ENCODE assay signal across 8 cellular contexts in genomic region chr20:36606171-36607116, GRCh38. TPM values are rescaled to one million over a fixed set of nuclear protein-coding genes. Genes with fewer than 3 reads are reported as not detected.
A peak's percentile ranks its signal among the peaks of the same experiment; 100 is the strongest.
DNase-seq lines count a peak whose midpoint lies in the region; ATAC-seq and TF ChIP-seq lines count a peak whose summit lies in the region.

No MANE protein-coding gene starts in this region.

- peak overlapping the region; percentile 93 for H3K9ac ChIP-seq in rectal smooth muscle tissue (ENCODE audit: low read length)

- ATAC-seq in GM18858 (IDR thresholded peaks at IDR 0.05; ENCODE audit: unreplicated experiment) (no peak), HG02973 (IDR thresholded peaks at IDR 0.05; ENCODE audit: unreplicated experiment) (no peak), HG03521 (IDR thresholded peaks at IDR 0.05; ENCODE audit: unreplicated experiment) (no peak)

- H3K4me3 ChIP-seq in BE2C (ENCODE audit: low read depth, low read length): peak overlapping the region; percentile 99
- H3K4me3 ChIP-seq in rectal smooth muscle tissue (ENCODE audit: low read length): peak overlapping the region; percentile 98

- TF ChIP-seq CTCF in BE2C (IDR thresholded peaks at IDR 0.05; ENCODE audit: low read depth, low read length) (no peak), VCaP (conservative IDR thresholded peaks at IDR 0.05) (no peak)

- H3K36me3 ChIP-seq in BE2C (peaks cover 31% of the 10 kb centered on the region), rectal smooth muscle tissue (ENCODE audit: control insufficient read depth, insufficient read depth, low read length) (peaks cover 13% of the 10 kb centered on the region)

- DNase-seq in BE2C: no peak
- peak; percentile 60 for DNase-seq in HT-29 (ENCODE audit: low spot score)
- DNase-seq in fibroblast of peridontal ligament (ENCODE audit: extremely low read depth): peak; percentile 28

- H3K4me1 ChIP-seq in BE2C (no peaks in the 10 kb centered on the region), rectal smooth muscle tissue (ENCODE audit: control insufficient read depth, insufficient read depth, low read length) (peaks cover 11% of the 10 kb centered on the region)

- H3K9me3 ChIP-seq in BE2C: no peaks in the 10 kb centered on the region

- H3K27me3 ChIP-seq in BE2C: no peaks in the 10 kb centered on the region
- no peaks in the 10 kb centered on the region for H3K27me3 ChIP-seq in rectal smooth muscle tissue (ENCODE audit: control insufficient read depth, insufficient read depth, low read length)

- peak overlapping the region; percentile 90 for H3K27ac ChIP-seq in VCaP
- H3K27ac ChIP-seq in rectal smooth muscle tissue (ENCODE audit: low read depth, low read length): peak overlapping the region; percentile 89

RNA-seq across cellular contexts. Expression of gene RAB5IF, which starts 0.9 kb away (rescaled TPM):
- 259 TPM for polyA plus RNA-seq in BE2C (2012; ENCODE audit: insufficient read depth, insufficient read length, low read depth)
- 255 and 279 TPM in 2 replicates for total RNA-seq in HT-29 (2014; rRNA removed; shearing (Covaris generic))

RNA-seq across cellular contexts. Expression of gene TGIF2, which starts 33.0 kb away (rescaled TPM):
- polyA plus RNA-seq in BE2C (2012; ENCODE audit: insufficient read depth, insufficient read length, low read depth): 6.2 TPM
- total RNA-seq in HT-29 (2014; rRNA removed; shearing (Covaris generic)): 12.8 and 12.9 TPM in 2 replicates

RNA-seq across cellular contexts. Expression of gene SLA2, which starts 39.6 kb away (rescaled TPM):
- polyA plus RNA-seq in BE2C (2012; ENCODE audit: insufficient read depth, insufficient read length, low read depth): 0.20 TPM
- not detected in 2 replicates for total RNA-seq in HT-29 (2014; rRNA removed; shearing (Covaris generic))
